ENCODE assay signal across 10 cellular contexts in the genomic region with DNA sequence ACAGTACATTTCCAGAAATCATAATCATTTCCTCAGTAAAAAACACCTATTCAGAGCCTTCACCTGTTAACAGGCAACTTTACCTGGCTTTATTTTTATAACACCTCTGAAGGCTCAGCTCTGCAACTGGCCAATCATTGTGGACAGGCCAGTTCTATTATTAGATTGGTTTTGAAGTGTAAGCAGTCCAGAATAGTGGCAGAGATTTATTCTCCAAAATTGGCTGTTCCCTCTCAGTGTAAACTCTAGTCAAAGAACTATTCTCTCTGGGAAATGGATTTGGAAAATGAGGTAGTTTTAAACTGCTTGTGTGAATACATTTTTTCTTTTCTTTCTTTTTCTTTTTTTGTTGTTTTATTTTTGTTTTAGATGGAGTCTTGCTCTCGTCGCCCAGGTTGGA.
"Had no signal": no experiment of that assay in that cellular context is flagged by ENCODE, and none has a peak within 500 bp of the region (broad histone marks: within the 10 kb centered on the region; RNA-seq: fewer than 3 reads in every experiment).

No MANE protein-coding gene starts in this region.

- DNase-seq: activated B cell treated with CpG ODN at 0.5 μM for 24 hours; activated CD4-positive, alpha-beta T cell treated with anti-CD3 and anti-CD28 coated beads, Interleukin-2, amount 50 U/mL, for 1 hour; activated effector memory CD4-positive, alpha-beta T cell treated with Interleukin-2 at 50 U/mL for 16 hours; activated T-cell treated with anti-CD3 and anti-CD28 coated beads, Interleukin-2, amount 50 U/mL, for 1 hour; foreskin fibroblast; naive B cell; SIG-M5; T-helper 2 cell had no signal

- ATAC-seq: activated naive CD4-positive, alpha-beta T cell treated with anti-CD3 and anti-CD28 coated beads, Interleukin-2, amount 50 U/mL, for 72 hours; esophagus mucosa had no signal
